Comparison of ENCODE assay signal across 19 cellular contexts in genomic region chr4:92328095-92328494, GRCh38. TPM values are rescaled to one million over a fixed set of nuclear protein-coding genes. Genes with fewer than 3 reads are reported as not detected.
A peak's percentile ranks its signal among the peaks of the same experiment; 100 is the strongest.
DNase-seq lines count a peak whose midpoint lies in the region; ATAC-seq lines count a peak whose summit lies in the region.
"Had no signal": no experiment of that assay in that cellular context is flagged by ENCODE, and none has a peak within 500 bp of the region (broad histone marks: within the 10 kb centered on the region; RNA-seq: fewer than 3 reads in every experiment).

No MANE protein-coding gene starts in this region.

- H3K9me3 ChIP-seq in right cardiac atrium (ENCODE audit: control insufficient read depth, low read length) = no peaks in the 10 kb centered on the region
- H3K9me3 ChIP-seq: BE2C had no signal

- no peaks in the 10 kb centered on the region for H3K4me1 ChIP-seq in right cardiac atrium (ENCODE audit: control insufficient read depth, insufficient read depth, low read length)
- H3K4me1 ChIP-seq: BE2C had no signal

- H3K4me3 Mint-ChIP-seq in activated naive CD4-positive, alpha-beta T cell treated with anti-CD3 and anti-CD28 coated beads, Interleukin-2, amount 10 ng/mL, durations not matched to agents 7 days and 5 days = no peak overlapping the region
- H3K4me3 Mint-ChIP-seq: CD4-positive, CD25-positive, alpha-beta regulatory T cell; CD8-positive, alpha-beta memory T cell; IgD-negative memory B cell had no signal

- no peaks in the 10 kb centered on the region for H3K36me3 Mint-ChIP-seq in activated naive CD4-positive, alpha-beta T cell treated with anti-CD3 and anti-CD28 coated beads, Interleukin-2, amount 10 ng/mL, durations not matched to agents 7 days and 5 days
- H3K36me3 Mint-ChIP-seq: CD4-positive, CD25-positive, alpha-beta regulatory T cell; CD8-positive, alpha-beta memory T cell; IgD-negative memory B cell had no signal

- H3K4me1 Mint-ChIP-seq in activated naive CD4-positive, alpha-beta T cell treated with anti-CD3 and anti-CD28 coated beads, Interleukin-2, amount 10 ng/mL, durations not matched to agents 7 days and 5 days = no peaks in the 10 kb centered on the region
- H3K4me1 Mint-ChIP-seq: CD4-positive, CD25-positive, alpha-beta regulatory T cell; CD8-positive, alpha-beta memory T cell; IgD-negative memory B cell had no signal

- intact Hi-C loops in left ventricle myocardium superior (cut with micrococcal nuclease) (no loop called here), right cardiac atrium (cut with DNase I) (no loop called here)

- ATAC-seq in left ventricle myocardium superior (peak; percentile 65), right cardiac atrium (no peak), GM18502 (IDR thresholded peaks at IDR 0.05; ENCODE audit: poor library complexity, unreplicated experiment) (no peak)
- ATAC-seq: HepG2 had no signal

- no peaks in the 10 kb centered on the region for H3K27me3 ChIP-seq in right cardiac atrium (ENCODE audit: control insufficient read depth, insufficient read depth)
- H3K27me3 ChIP-seq: BE2C had no signal

- CTCF ChIA-PET in activated naive CD4-positive, alpha-beta T cell treated with anti-CD3 and anti-CD28 coated beads, Interleukin-2, amount 10 ng/mL, durations not matched to agents 7 days and 5 days (lab: Charles Lee) = no interaction called here

- H3K27me3 Mint-ChIP-seq in activated naive CD4-positive, alpha-beta T cell treated with anti-CD3 and anti-CD28 coated beads, Interleukin-2, amount 10 ng/mL, durations not matched to agents 7 days and 5 days = no peaks in the 10 kb centered on the region
- H3K27me3 Mint-ChIP-seq: CD4-positive, CD25-positive, alpha-beta regulatory T cell; CD8-positive, alpha-beta memory T cell had no signal

- H3K4me3 ChIP-seq in right cardiac atrium (ENCODE audit: low read length) = no peak overlapping the region
- H3K4me3 ChIP-seq: GM23248 had no signal

- H3K9me3 Mint-ChIP-seq in activated naive CD4-positive, alpha-beta T cell treated with anti-CD3 and anti-CD28 coated beads, Interleukin-2, amount 10 ng/mL, durations not matched to agents 7 days and 5 days = no peaks in the 10 kb centered on the region
- H3K9me3 Mint-ChIP-seq: IgD-negative memory B cell had no signal

- 53% methylated on average over 2 of the region's 2 CpGs for WGBS in right cardiac atrium

- no peak overlapping the region for H3K27ac ChIP-seq in right cardiac atrium (ENCODE audit: low read length)
- H3K27ac ChIP-seq: GM23248 had no signal

- H3K27ac Mint-ChIP-seq in activated naive CD4-positive, alpha-beta T cell treated with anti-CD3 and anti-CD28 coated beads, Interleukin-2, amount 10 ng/mL, durations not matched to agents 7 days and 5 days = no peak overlapping the region
- H3K27ac Mint-ChIP-seq: CD4-positive, CD25-positive, alpha-beta regulatory T cell; CD8-positive, alpha-beta memory T cell; IgD-negative memory B cell had no signal

- DNase-seq in left ventricle myocardium superior (no peak), right cardiac atrium (no peak), NCI-H69 (lab: John Stamatoyannopoulos, UW) (peak; percentile 9), left kidney (ENCODE audit: low read depth, low spot score) (peak; percentile 9), NOMO-1 treated with DMSO at 0.1 percent for 48 hours (lab: John Stamatoyannopoulos, UW; ENCODE audit: unreplicated experiment) (no peak)
- DNase-seq in activated naive CD4-positive, alpha-beta T cell treated with anti-CD3 and anti-CD28 coated beads, Interleukin-2, amount 10 ng/mL, durations not matched to agents 7 days and 5 days = no peak
- DNase-seq: ACHN; BE2C; C1 segment of cervical spinal cord; CD4-positive, CD25-positive, alpha-beta regulatory T cell; CD8-positive, alpha-beta memory T cell; COR-L47; DMS79 treated with DMSO at 0.1 percent for 48 hours; GM23248; HCEC 1CT; KBM-7 had no signal

RNA-seq across cellular contexts. Expression of gene GRID2, which starts 24.3 kb away (rescaled TPM):
- total RNA-seq in left ventricle myocardium superior (0.40 TPM), right cardiac atrium (1 to 10 TPM in 1 of 4 donors, under 1 TPM in 3; 0.17 to 1.0 (median 0.59) TPM)
- polyA plus RNA-seq in right cardiac atrium = 0.09 TPM
- total RNA-seq: CD4-positive, CD25-positive, alpha-beta regulatory T cell; CD8-positive, alpha-beta memory T cell; GM23248; HepG2 had no signal
- polyA plus RNA-seq: CD4-positive, CD25-positive, alpha-beta regulatory T cell; CD8-positive, alpha-beta memory T cell; GM23248; HepG2; IgD-negative memory B cell had no signal

Comparison
In these comparisons a context has a peak if more than half of its experiments do, and no peak if none do; other contexts are left out.
1. DNase-seq: peak in NCI-H69 (single experiment) and left kidney (single experiment); none in left ventricle myocardium superior (single experiment), right cardiac atrium (0 of 3), activated naive CD4-positive, alpha-beta T cell treated with anti-CD3 and anti-CD28 coated beads, Interleukin-2, amount 10 ng/mL, durations not matched to agents 7 days and 5 days (single experiment) and NOMO-1 treated with DMSO at 0.1 percent for 48 hours (single experiment).